In the genomic region with DNA sequence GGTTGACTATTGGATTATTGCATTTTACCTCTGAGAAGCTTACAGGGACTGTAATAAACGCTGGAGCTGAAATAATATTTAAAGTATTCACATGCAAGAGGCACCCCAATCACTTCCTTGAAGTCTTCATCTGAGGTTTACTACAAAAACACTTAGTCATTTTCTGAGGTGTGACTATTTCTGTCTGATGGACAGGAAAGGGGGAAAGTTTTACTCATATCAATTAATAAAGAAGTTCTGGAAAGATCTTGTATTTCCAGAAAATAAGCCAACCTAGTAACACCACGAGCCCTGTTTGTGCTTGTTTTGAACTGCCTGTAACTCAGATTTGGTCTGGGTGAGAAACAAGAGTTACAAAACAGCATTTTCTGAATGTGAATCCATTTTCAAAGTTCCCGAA, we compare ENCODE assay signal across 1 cellular context.
TF ChIP-seq lines count a peak whose summit lies in the region.

No MANE protein-coding gene starts in this region.

TF ChIP-seq in WTC11, 78 proteins besides CTCF, POLR2A, EP300 and RAD21 (continued from another document):
- TF ChIP-seq, protein P1, sequence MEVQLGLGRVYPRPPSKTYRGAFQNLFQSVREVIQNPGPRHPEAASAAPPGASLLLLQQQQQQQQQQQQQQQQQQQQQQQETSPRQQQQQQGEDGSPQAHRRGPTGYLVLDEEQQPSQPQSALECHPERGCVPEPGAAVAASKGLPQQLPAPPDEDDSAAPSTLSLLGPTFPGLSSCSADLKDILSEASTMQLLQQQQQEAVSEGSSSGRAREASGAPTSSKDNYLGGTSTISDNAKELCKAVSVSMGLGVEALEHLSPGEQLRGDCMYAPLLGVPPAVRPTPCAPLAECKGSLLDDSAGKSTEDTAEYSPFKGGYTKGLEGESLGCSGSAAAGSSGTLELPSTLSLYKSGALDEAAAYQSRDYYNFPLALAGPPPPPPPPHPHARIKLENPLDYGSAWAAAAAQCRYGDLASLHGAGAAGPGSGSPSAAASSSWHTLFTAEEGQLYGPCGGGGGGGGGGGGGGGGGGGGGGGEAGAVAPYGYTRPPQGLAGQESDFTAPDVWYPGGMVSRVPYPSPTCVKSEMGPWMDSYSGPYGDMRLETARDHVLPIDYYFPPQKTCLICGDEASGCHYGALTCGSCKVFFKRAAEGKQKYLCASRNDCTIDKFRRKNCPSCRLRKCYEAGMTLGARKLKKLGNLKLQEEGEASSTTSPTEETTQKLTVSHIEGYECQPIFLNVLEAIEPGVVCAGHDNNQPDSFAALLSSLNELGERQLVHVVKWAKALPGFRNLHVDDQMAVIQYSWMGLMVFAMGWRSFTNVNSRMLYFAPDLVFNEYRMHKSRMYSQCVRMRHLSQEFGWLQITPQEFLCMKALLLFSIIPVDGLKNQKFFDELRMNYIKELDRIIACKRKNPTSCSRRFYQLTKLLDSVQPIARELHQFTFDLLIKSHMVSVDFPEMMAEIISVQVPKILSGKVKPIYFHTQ (CRISPR knock-in tag; IDR thresholded peaks at IDR 0.05) = no peak
- TF ChIP-seq CREM (CRISPR knock-in tag; IDR thresholded peaks at IDR 0.05) (no peak), GRHL2 (CRISPR knock-in tag; IDR thresholded peaks at IDR 0.05; ENCODE audit: insufficient replicate concordance, severe bottlenecking) (no peak), NFATC4 (CRISPR knock-in tag; IDR thresholded peaks at IDR 0.05) (no peak), ELF4 (CRISPR knock-in tag; IDR thresholded peaks at IDR 0.05; ENCODE audit: low read depth) (no peak), JUN (CRISPR knock-in tag; IDR thresholded peaks at IDR 0.05) (no peak), ZNF138 (CRISPR knock-in tag; conservative IDR thresholded peaks at IDR 0.05) (no peak), NR1H2 (CRISPR knock-in tag; IDR thresholded peaks at IDR 0.05) (no peak), FOXK1 (CRISPR knock-in tag; IDR thresholded peaks at IDR 0.05) (no peak)
- TF ChIP-seq, protein P2, sequence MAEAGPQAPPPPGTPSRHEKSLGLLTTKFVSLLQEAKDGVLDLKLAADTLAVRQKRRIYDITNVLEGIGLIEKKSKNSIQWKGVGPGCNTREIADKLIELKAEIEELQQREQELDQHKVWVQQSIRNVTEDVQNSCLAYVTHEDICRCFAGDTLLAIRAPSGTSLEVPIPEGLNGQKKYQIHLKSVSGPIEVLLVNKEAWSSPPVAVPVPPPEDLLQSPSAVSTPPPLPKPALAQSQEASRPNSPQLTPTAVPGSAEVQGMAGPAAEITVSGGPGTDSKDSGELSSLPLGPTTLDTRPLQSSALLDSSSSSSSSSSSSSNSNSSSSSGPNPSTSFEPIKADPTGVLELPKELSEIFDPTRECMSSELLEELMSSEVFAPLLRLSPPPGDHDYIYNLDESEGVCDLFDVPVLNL (CRISPR knock-in tag; IDR thresholded peaks at IDR 0.05; ENCODE audit: borderline replicate concordance, low read depth) = no peak
- TF ChIP-seq, protein P3, sequence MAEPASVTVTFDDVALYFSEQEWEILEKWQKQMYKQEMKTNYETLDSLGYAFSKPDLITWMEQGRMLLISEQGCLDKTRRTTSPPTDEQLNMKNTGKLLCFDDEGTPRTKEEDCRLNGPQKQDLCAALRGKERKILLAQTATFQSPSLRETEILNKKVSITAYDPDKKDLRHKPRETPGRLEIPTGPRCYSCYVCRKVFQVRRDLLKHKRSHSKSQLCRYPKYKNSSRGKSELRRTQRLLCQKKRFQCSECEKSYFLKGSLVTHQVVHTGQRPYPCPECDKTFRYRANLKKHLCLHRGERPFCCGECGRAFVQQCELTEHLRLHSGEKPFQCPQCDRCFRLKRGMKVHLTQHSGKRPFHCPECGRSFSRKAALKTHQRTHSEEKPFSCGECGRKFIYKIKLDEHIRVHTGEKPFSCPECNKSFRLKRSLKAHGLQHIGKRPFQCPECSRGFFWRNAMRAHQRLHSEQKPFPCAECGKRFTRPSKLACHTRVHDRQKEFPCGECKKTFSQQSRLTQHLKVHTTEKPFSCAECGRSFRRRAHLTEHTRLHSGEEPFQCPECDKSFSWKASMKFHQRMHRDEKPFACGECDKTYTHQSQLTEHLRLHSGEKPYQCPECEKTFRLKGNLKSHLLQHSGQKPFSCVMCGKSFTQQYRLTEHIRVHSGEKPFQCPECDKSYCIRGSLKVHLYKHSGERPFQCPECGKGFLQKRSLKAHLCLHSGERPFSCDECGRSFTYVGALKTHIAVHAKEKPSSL (CRISPR knock-in tag; conservative IDR thresholded peaks at IDR 0.05) = no peak
